8 cellular contexts compared by ENCODE assay signal in the genomic region with DNA sequence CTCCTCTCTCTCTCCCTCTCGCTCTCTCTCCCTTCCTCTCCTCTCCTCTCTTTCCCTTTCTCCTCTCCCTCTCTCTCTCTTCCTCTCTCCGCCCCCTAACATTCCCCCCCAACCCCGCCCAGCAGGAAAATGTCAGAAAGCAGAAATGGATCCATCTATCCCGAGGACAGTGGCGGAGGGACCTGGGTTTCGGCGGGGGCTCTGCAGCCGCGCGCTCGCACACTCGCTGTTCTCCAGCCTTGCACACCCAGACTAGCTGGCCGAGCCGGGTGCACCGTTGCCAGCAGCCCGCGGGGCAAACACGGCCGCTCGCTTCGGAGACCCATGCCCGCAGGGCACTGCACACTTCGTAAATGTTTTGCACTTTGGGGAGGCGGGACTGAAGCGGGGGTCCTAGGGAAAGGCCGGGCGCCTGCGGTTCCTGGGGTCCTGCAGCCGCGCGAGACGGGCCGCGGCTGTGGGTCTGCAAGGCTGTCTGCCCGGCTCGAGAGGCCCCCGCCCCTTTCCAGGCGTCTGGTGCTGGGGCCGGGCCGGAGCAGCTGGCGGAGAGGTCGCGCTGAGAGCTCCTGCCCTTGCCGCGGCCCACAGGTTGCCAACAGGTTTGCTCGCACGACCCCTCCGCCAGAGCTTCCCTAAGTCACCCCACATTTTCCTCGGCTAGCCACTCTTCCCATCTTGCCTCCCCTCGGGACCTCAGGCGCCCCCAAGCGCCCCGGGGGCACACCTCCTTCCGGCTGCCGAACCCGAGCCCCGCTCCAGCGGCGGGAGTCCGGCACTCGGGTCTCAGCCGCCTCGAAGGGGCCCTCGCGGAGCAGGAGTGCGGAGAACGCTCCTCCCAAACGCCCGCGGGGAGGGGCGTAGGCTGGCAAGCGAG. TPM values are rescaled to one million over a fixed set of nuclear protein-coding genes. Genes with fewer than 3 reads are reported as not detected.
DNase-seq lines count a peak whose midpoint lies in the region; ATAC-seq and TF ChIP-seq lines count a peak whose summit lies in the region.

No MANE protein-coding gene starts in this region.

- no peaks in the 10 kb centered on the region for H3K9me3 ChIP-seq in MM.1S (replicated peaks; ENCODE audit: insufficient read depth, low read length)

- no peak for ATAC-seq in GM19395 (IDR thresholded peaks at IDR 0.05; ENCODE audit: unreplicated experiment)
- ATAC-seq in GM18909 (IDR thresholded peaks at IDR 0.05; ENCODE audit: poor library complexity, unreplicated experiment), result no peak

- H3K27me3 ChIP-seq in MM.1S (replicated peaks; ENCODE audit: insufficient read depth, low read length), result peaks cover 56% of the 10 kb centered on the region

- peak overlapping the region; percentile 87 for H2AFZ ChIP-seq in MM.1S (ENCODE audit: low read length)

- H3K79me2 ChIP-seq in MM.1S (ENCODE audit: low read length), result no peaks in the 10 kb centered on the region

- no peaks in the 10 kb centered on the region for H4K20me1 ChIP-seq in MM.1S (ENCODE audit: insufficient read depth, low read length)

- no peak overlapping the region for H3K27ac ChIP-seq in MM.1S (ENCODE audit: low read length)

- TF ChIP-seq CTCF in MM.1S (IDR thresholded peaks at IDR 0.05; ENCODE audit: low read length) (0 out of 2 replicates have a peak, but pooled peaks have one; percentile 3), WI38 (IDR thresholded peaks at IDR 0.05; ENCODE audit: low read depth, low read length) (no peak)

- peak overlapping the region; percentile 100 for H3K4me2 ChIP-seq in MM.1S (ENCODE audit: low read depth, low read length)

- no peaks in the 10 kb centered on the region for H3K4me1 ChIP-seq in MM.1S (ENCODE audit: low read length)

- no peaks in the 10 kb centered on the region for H3K9me2 ChIP-seq in MM.1S (replicated peaks; ENCODE audit: insufficient read depth, low read length)

- peak; percentile 71 for DNase-seq in GM03348 (ENCODE audit: low spot score)
- peak; percentile 38 for DNase-seq in MM.1S
- peak; percentile 69 for DNase-seq in cerebellum (ENCODE audit: low spot score)
- peak; percentile 85 for DNase-seq in left kidney (ENCODE audit: low read depth, low spot score)
- DNase-seq in stimulated activated CD4-positive, alpha-beta T cell treated with anti-CD3 and anti-CD28 coated beads, Interleukin-4, amount 100 ng/mL, for 4 hours, result peak; percentile 39 to 62

- no peaks in the 10 kb centered on the region for H3K36me3 ChIP-seq in MM.1S (replicated peaks; ENCODE audit: insufficient read depth, low read length)

- no peak overlapping the region for H3K9ac ChIP-seq in MM.1S (ENCODE audit: low read length)

- H3K4me3 ChIP-seq in MM.1S (ENCODE audit: low read length), result peak overlapping the region; percentile 75
- peak overlapping the region; percentile 73 for H3K4me3 ChIP-seq in WI38 (ENCODE audit: low read depth, low read length)

- no peaks in the 10 kb centered on the region for H3F3A ChIP-seq in MM.1S (ENCODE audit: insufficient read depth, low read length)

RNA-seq across cellular contexts. Expression of a gene that starts 0.8 kb away (rescaled TPM):
- 65.2 TPM for total RNA-seq in cerebellum
